ENCODE assay signal across 16 cellular contexts in genomic region chr2:26099933-26100332, GRCh38.
"Had no signal": no experiment of that assay in that cellular context is flagged by ENCODE, and none has a peak within 500 bp of the region (broad histone marks: within the 10 kb centered on the region; RNA-seq: fewer than 3 reads in every experiment).

No MANE protein-coding gene starts in this region.

- ATAC-seq: activated CD8-positive, alpha-beta T cell treated with anti-CD3 and anti-CD28 coated beads, Interleukin-2, amount 10 ng/mL, durations not matched to agents 7 days and 5 days; activated T-helper 17 cell treated with anti-CD3 and anti-CD28 coated beads, Interleukin-2, amount 50 U/mL, for 72 hours; T-cell had no signal

- H3K4me2 ChIP-seq: hepatocyte had no signal

- H3K4me1 ChIP-seq: uterus had no signal

- H3K27me3 ChIP-seq: adrenal gland, hepatocyte, tibial artery, uterus had no signal

- H2AFZ ChIP-seq: hepatocyte had no signal

- H3K9me3 ChIP-seq: adrenal gland, tibial artery, uterus had no signal

- H3K4me3 Mint-ChIP-seq: activated CD8-positive, alpha-beta T cell treated with anti-CD3 and anti-CD28 coated beads, Interleukin-2, amount 10 ng/mL, durations not matched to agents 7 days and 5 days; activated naive CD4-positive, alpha-beta T cell treated with anti-CD3 and anti-CD28 coated beads for 36 hours; activated T-helper 17 cell treated with anti-CD3 and anti-CD28 coated beads, Interleukin-2, amount 50 U/mL, for 72 hours; central memory CD8-positive, alpha-beta T cell; T-cell had no signal

- DNase-seq: activated CD4-positive, alpha-beta T cell treated with anti-CD3 and anti-CD28 coated beads for 4 hours; activated CD8-positive, alpha-beta T cell treated with anti-CD3 and anti-CD28 coated beads, Interleukin-2, amount 10 ng/mL, durations not matched to agents 7 days and 5 days; activated naive CD4-positive, alpha-beta T cell treated with anti-CD3 and anti-CD28 coated beads for 36 hours; adrenal gland; cortex of kidney; effector CD8-positive, alpha-beta T cell; T-cell; T1000; tibial artery; uterus had no signal

- H3K27ac ChIP-seq: adrenal gland, hepatocyte, skin epidermis, tibial artery, uterus, VCaP had no signal

- H3K9me3 Mint-ChIP-seq: activated T-helper 17 cell treated with anti-CD3 and anti-CD28 coated beads, Interleukin-2, amount 50 U/mL, for 72 hours; central memory CD8-positive, alpha-beta T cell had no signal

- H3K4me3 ChIP-seq: adrenal gland, hepatocyte, lung, skin epidermis, tibial artery, uterus had no signal

- H3K27ac Mint-ChIP-seq: activated CD8-positive, alpha-beta T cell treated with anti-CD3 and anti-CD28 coated beads, Interleukin-2, amount 10 ng/mL, durations not matched to agents 7 days and 5 days; activated naive CD4-positive, alpha-beta T cell treated with anti-CD3 and anti-CD28 coated beads for 36 hours; activated T-helper 17 cell treated with anti-CD3 and anti-CD28 coated beads, Interleukin-2, amount 50 U/mL, for 72 hours; T-cell had no signal

- H3K27me3 Mint-ChIP-seq: activated T-helper 17 cell treated with anti-CD3 and anti-CD28 coated beads, Interleukin-2, amount 50 U/mL, for 72 hours; central memory CD8-positive, alpha-beta T cell; T-cell had no signal

- H3K36me3 ChIP-seq: adrenal gland, uterus had no signal
